Comparison of ENCODE assay signal across 28 cellular contexts in genomic region chr19:37355901-37356300, GRCh38. TPM values are rescaled to one million over a fixed set of nuclear protein-coding genes. Genes with fewer than 3 reads are reported as not detected.
A peak's percentile ranks its signal among the peaks of the same experiment; 100 is the strongest.
DNase-seq lines count a peak whose midpoint lies in the region; ATAC-seq, FAIRE-seq and TF ChIP-seq lines count a peak whose summit lies in the region.
"Had no signal": no experiment of that assay in that cellular context is flagged by ENCODE, and none has a peak within 500 bp of the region (broad histone marks: within the 10 kb centered on the region; RNA-seq: fewer than 3 reads in every experiment).

No MANE protein-coding gene starts in this region.

- intact Hi-C loops in HepG2 (cut with micrococcal nuclease; ENCODE audit: unreplicated experiment) = no loop called here
- intact Hi-C loops in colonic mucosa (cut with DNase I) = no loop called here

- BruUV-seq in HepG2 (replicated peaks; lab: Mats Ljungman, UMichigan) = no TSS peak

- FAIRE-seq in HepG2 (lab: Jason Lieb, UNC) = no peak
- FAIRE-seq: GM12878, GM12892, GM18507 had no signal

- no peaks in the 10 kb centered on the region for H3K27me3 Mint-ChIP-seq in endodermal cell (ENCODE audit: insufficient read depth)
- no peaks in the 10 kb centered on the region for H3K27me3 Mint-ChIP-seq in activated CD4-positive, alpha-beta T cell treated with anti-CD3 and anti-CD28 coated beads, Interleukin-2, amount 10 ng/mL, durations not matched to agents 7 days and 5 days
- H3K27me3 Mint-ChIP-seq: CD4-positive, alpha-beta memory T cell; CD4-positive, CD25-positive, alpha-beta regulatory T cell; CD8-positive, alpha-beta memory T cell had no signal

- no peaks in the 10 kb centered on the region for H3K4me1 ChIP-seq in liver (ENCODE audit: control insufficient read depth in 4 of 4, insufficient read depth in 4 of 4, low read length in 3 of 4)
- H3K4me1 ChIP-seq in HepG2 (ENCODE audit: insufficient read depth, low read length) = no peaks in the 10 kb centered on the region
- no peaks in the 10 kb centered on the region for H3K4me1 ChIP-seq in HEK293 (ENCODE audit: control insufficient read depth, insufficient read depth, low read length)
- H3K4me1 ChIP-seq in endodermal cell (ENCODE audit: control insufficient read depth, insufficient read depth, low read length) = no peaks in the 10 kb centered on the region
- no peaks in the 10 kb centered on the region for H3K4me1 ChIP-seq in osteoblast (ENCODE audit: insufficient read depth, low read length)
- H3K4me1 ChIP-seq in colonic mucosa = no peaks in the 10 kb centered on the region
- H3K4me1 ChIP-seq: BE2C, BLaER1 had no signal

- ATAC-seq in HepG2 (no peak), HG03175 (IDR thresholded peaks at IDR 0.05; ENCODE audit: unreplicated experiment) (no peak)
- ATAC-seq: GM12878 had no signal

- H4K20me1 ChIP-seq in HepG2 (ENCODE audit: insufficient read depth, low read length) (no peaks in the 10 kb centered on the region), osteoblast (ENCODE audit: insufficient read depth, low read length) (no peaks in the 10 kb centered on the region)
- H4K20me1 ChIP-seq: BLaER1 had no signal

- H3K27me3 ChIP-seq in liver (ENCODE audit: control insufficient read depth in 4 of 4, insufficient read depth in 4 of 4, low read length in 3 of 4) = no peaks in the 10 kb centered on the region
- no peaks in the 10 kb centered on the region for H3K27me3 ChIP-seq in HepG2 (ENCODE audit: control insufficient read depth in 1 of 2, insufficient read depth in 2 of 2, low read length in 2 of 2)
- H3K27me3 ChIP-seq in endodermal cell (ENCODE audit: control insufficient read depth, insufficient read depth, low read length, poor library complexity, severe bottlenecking) = no peaks in the 10 kb centered on the region
- no peaks in the 10 kb centered on the region for H3K27me3 ChIP-seq in osteoblast (ENCODE audit: insufficient read depth, low read length)
- no peaks in the 10 kb centered on the region for H3K27me3 ChIP-seq in colonic mucosa
- H3K27me3 ChIP-seq: BE2C, BLaER1 had no signal

- peaks cover 6 to 30% (median 18%) of the 10 kb centered on the region in 4 donors for H3K9me3 ChIP-seq in liver (ENCODE audit: control insufficient read depth in 4 of 4, low read length in 3 of 4)
- H3K9me3 ChIP-seq in HepG2 (ENCODE audit: low read length) = peaks cover 11% of the 10 kb centered on the region
- H3K9me3 ChIP-seq in HEK293 (ENCODE audit: control insufficient read depth, insufficient read depth, low read depth, low read length) = peaks cover 31% of the 10 kb centered on the region
- peaks cover 39% of the 10 kb centered on the region for H3K9me3 ChIP-seq in endodermal cell (ENCODE audit: control insufficient read depth, low read length)
- no peaks in the 10 kb centered on the region for H3K9me3 ChIP-seq in osteoblast (ENCODE audit: low read depth, low read length)
- H3K9me3 ChIP-seq in colonic mucosa = no peaks in the 10 kb centered on the region
- H3K9me3 ChIP-seq: BE2C had no signal

- TF ChIP-seq POLR2A in HepG2 (IDR thresholded peaks at IDR 0.05; ENCODE audit: insufficient read depth in 1 of 2, low read depth in 2 of 2, low read length in 2 of 2) = no peak

- TF ChIP-seq CTCF in liver (IDR thresholded peaks at IDR 0.05; ENCODE audit: low read depth, low read length, missing input control) (no peak), HepG2 (CRISPR knock-in tag; IDR thresholded peaks at IDR 0.05) (no peak), HEK293 (tag by site-specific recombination; IDR thresholded peaks at IDR 0.05) (no peak), endodermal cell (conservative IDR thresholded peaks at IDR 0.05) (no peak), osteoblast (IDR thresholded peaks at IDR 0.05; ENCODE audit: extremely low read depth, low read depth, low read length) (no peak), colonic mucosa (IDR thresholded peaks at IDR 0.05) (no peak)

- H3K9ac ChIP-seq in liver (ENCODE audit: low read depth in 1 of 2, low read length in 2 of 2) = no peak overlapping the region
- H3K9ac ChIP-seq in HepG2 (ENCODE audit: insufficient read depth, low read depth, low read length) = no peak overlapping the region
- no peak overlapping the region for H3K9ac ChIP-seq in endodermal cell (ENCODE audit: extremely low read depth, low read length, poor library complexity, severe bottlenecking)
- no peak overlapping the region for H3K9ac ChIP-seq in colonic mucosa (ENCODE audit: low read depth in 2 of 2, low read length in 2 of 2)
- H3K9ac ChIP-seq: BLaER1 had no signal

- no peak overlapping the region for H3K4me2 ChIP-seq in HepG2 (ENCODE audit: low read depth, low read length)
- no peak overlapping the region for H3K4me2 ChIP-seq in osteoblast (ENCODE audit: insufficient read depth, low read length)
- H3K4me2 ChIP-seq: BLaER1 had no signal

- WGBS in liver = 97% methylated on average over 4 of the region's 4 CpGs
- 98% methylated on average over 4 of the region's 4 CpGs for WGBS in HepG2 (ENCODE audit: low lambda C conversion rate)
- WGBS in endodermal cell (ENCODE audit: insufficient coverage in 1 of 2, insufficient read length in 1 of 2), 2 experiments = 89 to 98% methylated on average over 4 of the region's 4 CpGs

- H3K27ac ChIP-seq in liver (ENCODE audit: low read depth in 1 of 2, low read length in 2 of 2) = no peak overlapping the region
- H3K27ac ChIP-seq in HepG2 (ENCODE audit: extremely low read length, insufficient read depth, low read length) = no peak overlapping the region
- no peak overlapping the region for H3K27ac ChIP-seq in HEK293 (ENCODE audit: extremely low read depth, low read depth, low read length)
- no peak overlapping the region for H3K27ac ChIP-seq in endodermal cell (ENCODE audit: low read depth, low read length)
- H3K27ac ChIP-seq in osteoblast (ENCODE audit: low read depth, low read length) = no peak overlapping the region
- no peak overlapping the region for H3K27ac ChIP-seq in colonic mucosa
- H3K27ac ChIP-seq: 22Rv1, BLaER1 had no signal

- no peak overlapping the region for H2AFZ ChIP-seq in HepG2 (ENCODE audit: low read length)
- H2AFZ ChIP-seq in osteoblast (ENCODE audit: low read length) = no peak overlapping the region

- no peaks in the 10 kb centered on the region for H3K4me1 Mint-ChIP-seq in endodermal cell
- H3K4me1 Mint-ChIP-seq in activated CD4-positive, alpha-beta T cell treated with anti-CD3 and anti-CD28 coated beads, Interleukin-2, amount 10 ng/mL, durations not matched to agents 7 days and 5 days = no peaks in the 10 kb centered on the region
- H3K4me1 Mint-ChIP-seq: CD14-positive monocyte had no signal

- CTCF ChIA-PET in HepG2 (lab: Yijun Ruan, JAX; ENCODE audit: low intra/inter-chr PET ratio, low total read pairs) (no interaction called here), HEK293 (lab: Yijun Ruan, JAX) (no interaction called here)
- CTCF ChIA-PET in activated CD4-positive, alpha-beta T cell treated with anti-CD3 and anti-CD28 coated beads, Interleukin-2, amount 10 ng/mL, durations not matched to agents 7 days and 5 days (lab: Charles Lee) = no interaction called here

- peaks cover 4% of the 10 kb centered on the region for H3K9me3 Mint-ChIP-seq in endodermal cell
- peaks cover 43% of the 10 kb centered on the region for H3K9me3 Mint-ChIP-seq in activated CD4-positive, alpha-beta T cell treated with anti-CD3 and anti-CD28 coated beads, Interleukin-2, amount 10 ng/mL, durations not matched to agents 7 days and 5 days

- H3K27ac Mint-ChIP-seq in endodermal cell = no peak overlapping the region
- H3K27ac Mint-ChIP-seq in activated CD4-positive, alpha-beta T cell treated with anti-CD3 and anti-CD28 coated beads, Interleukin-2, amount 10 ng/mL, durations not matched to agents 7 days and 5 days = no peak overlapping the region
- H3K27ac Mint-ChIP-seq: CD14-positive monocyte; CD4-positive, CD25-positive, alpha-beta regulatory T cell had no signal

- POLR2A ChIA-PET in HepG2 (lab: Yijun Ruan, JAX) (no interaction called here), HEK293 (lab: Yijun Ruan, JAX) (no interaction called here)
- POLR2A ChIA-PET in activated CD4-positive, alpha-beta T cell treated with anti-CD3 and anti-CD28 coated beads, Interleukin-2, amount 10 ng/mL, durations not matched to agents 7 days and 5 days (lab: Charles Lee) = no interaction called here

- DNase-seq in HepG2 (ENCODE audit: low spot score) (no peak), endodermal cell (no peak), osteoblast (ENCODE audit: insufficient read length, low spot score, missing footprints) (peak; percentile 1), colonic mucosa (no peak)
- DNase-seq in activated CD4-positive, alpha-beta T cell treated with anti-CD3 and anti-CD28 coated beads, Interleukin-2, amount 10 ng/mL, durations not matched to agents 7 days and 5 days = no peak
- DNase-seq: ACHN; BE2C; C1 segment of cervical spinal cord; CD4-positive, alpha-beta memory T cell; CD4-positive, CD25-positive, alpha-beta regulatory T cell; CD8-positive, alpha-beta memory T cell; COR-L47; DMS 273 treated with DMSO at 0.1 percent for 48 hours; DMS153; DMS53; DMS79; DND-41; EL; GDM1 had no signal

- peak overlapping the region in 2 of 3 donors; percentile 26 to 33 for H3K4me3 ChIP-seq in liver (ENCODE audit: low read depth in 1 of 3, low read length in 3 of 3)
- no peak overlapping the region for H3K4me3 ChIP-seq in HepG2 (replicated peaks in 1 of 3; ENCODE audit: insufficient read depth in 1 of 3, low read depth in 2 of 3, low read length in 3 of 3)
- no peak overlapping the region for H3K4me3 ChIP-seq in HEK293 (ENCODE audit: low read depth, low read length)
- H3K4me3 ChIP-seq in endodermal cell (ENCODE audit: low read length) = peak overlapping the region; percentile 22
- H3K4me3 ChIP-seq in osteoblast (ENCODE audit: insufficient read depth, low read length) = no peak overlapping the region
- no peak overlapping the region for H3K4me3 ChIP-seq in colonic mucosa
- H3K4me3 ChIP-seq: BLaER1, GM12878 had no signal

- TF ChIP-seq EP300 in HepG2 (IDR thresholded peaks at IDR 0.05; ENCODE audit: low read depth in 2 of 2, low read length in 2 of 2) = no peak
- no peak for TF ChIP-seq EP300 in HepG2 (CRISPR knock-in tag; IDR thresholded peaks at IDR 0.05; ENCODE audit: borderline replicate concordance)

- H3K79me2 ChIP-seq in HepG2 (ENCODE audit: insufficient read depth, low read length) (no peaks in the 10 kb centered on the region), osteoblast (ENCODE audit: insufficient read depth, low read length) (peaks cover 16% of the 10 kb centered on the region)

- peaks cover 77% of the 10 kb centered on the region for H3K36me3 Mint-ChIP-seq in endodermal cell (ENCODE audit: low read depth)
- H3K36me3 Mint-ChIP-seq in activated CD4-positive, alpha-beta T cell treated with anti-CD3 and anti-CD28 coated beads, Interleukin-2, amount 10 ng/mL, durations not matched to agents 7 days and 5 days (ENCODE audit: low read depth) = peaks cover 80% of the 10 kb centered on the region

- H3K36me3 ChIP-seq in liver (ENCODE audit: control insufficient read depth in 4 of 4, insufficient read depth in 3 of 4, low read depth in 1 of 4, low read length in 3 of 4) = peaks cover 0 to 61% (median 45%) of the 10 kb centered on the region in 4 donors
- H3K36me3 ChIP-seq in HepG2 (replicated peaks in 1 of 2; ENCODE audit: control insufficient read depth in 1 of 2, insufficient read depth in 2 of 2, low read length in 2 of 2) = peaks cover 1 to 15% of the 10 kb centered on the region in 2 experiments; a peak in 3 of 5 replicates
- peaks cover 96 to 98% of the 10 kb centered on the region in 2 experiments for H3K36me3 ChIP-seq in HEK293 (ENCODE audit: control insufficient read depth in 2 of 2, insufficient read depth in 1 of 2, low read length in 2 of 2)
- H3K36me3 ChIP-seq in endodermal cell (ENCODE audit: control insufficient read depth, insufficient read depth, low read length) = peaks cover 78% of the 10 kb centered on the region
- H3K36me3 ChIP-seq in osteoblast (ENCODE audit: insufficient read depth, low read length) = peaks cover 27% of the 10 kb centered on the region
- no peaks in the 10 kb centered on the region for H3K36me3 ChIP-seq in colonic mucosa

- no peak overlapping the region for H3K4me3 Mint-ChIP-seq in endodermal cell
- H3K4me3 Mint-ChIP-seq in activated CD4-positive, alpha-beta T cell treated with anti-CD3 and anti-CD28 coated beads, Interleukin-2, amount 10 ng/mL, durations not matched to agents 7 days and 5 days = no peak overlapping the region
- H3K4me3 Mint-ChIP-seq: CD14-positive monocyte; CD4-positive, alpha-beta memory T cell; CD4-positive, CD25-positive, alpha-beta regulatory T cell; CD8-positive, alpha-beta memory T cell had no signal

- TF ChIP-seq RAD21 in liver (IDR thresholded peaks at IDR 0.05) (no peak), HepG2 (CRISPR knock-in tag; IDR thresholded peaks at IDR 0.05) (no peak)

- in situ Hi-C loops in HepG2 (cut with HindIII; ENCODE audit: extremely low pct_ligation_motif_present, low pct_unique_long_range_greater_than_20kb) = no loop called here

RNA-seq across cellular contexts. Expression of gene ZNF527, which starts 15.0 kb away (rescaled TPM):
- total RNA-seq in liver (1 to 10 TPM; 2.7 to 4.2 TPM), HepG2 (2016; rRNA removed; fragmentation: Illumina TruSeq; extraction: Trizol) (3.5 and 4.2 TPM in 2 replicates), endodermal cell (1 to 10 TPM; 4.6 to 5.3 TPM), osteoblast (5.4 and 7.4 TPM in 2 replicates), colonic mucosa (1 to 10 TPM; 2.4 to 3.0 TPM)
- polyA plus RNA-seq in liver (1 to 10 TPM in 1 of 2 donors, under 1 TPM in 1; 0.79 to 1.4 TPM), HepG2 (2011; rRNA removed) (1.0 and 1.5 TPM in 2 replicates)
- total RNA-seq in HepG2 (2016; cell fraction: cytosol; rRNA removed; fragmentation: Illumina TruSeq; extraction: Trizol; ENCODE audit: low read depth) = 0.40 and 0.71 TPM in 2 replicates
- total RNA-seq in HepG2 (2016; cell fraction: insoluble cytoplasmic fraction; rRNA removed; fragmentation: Illumina TruSeq; extraction: Trizol) = 3.8 and 3.9 TPM in 2 replicates
- total RNA-seq in HepG2 (2016; cell fraction: membrane; rRNA removed; fragmentation: Illumina TruSeq; extraction: Trizol) = 1.6 and 1.9 TPM in 2 replicates
- 4.9 and 5.8 TPM in 2 replicates for total RNA-seq in HepG2 (2016; cell fraction: nucleus; rRNA removed; fragmentation: Illumina TruSeq; extraction: Trizol)
- polyA plus RNA-seq in HepG2 (2011; cell fraction: cytosol; rRNA removed) = 0.52 and 0.82 TPM in 2 replicates
- 1.2 and 2.0 TPM in 2 replicates for polyA plus RNA-seq in HepG2 (2011; cell fraction: nucleus; rRNA removed)
- polyA plus RNA-seq in HepG2 (2012) = 0.68 and 1.6 TPM in 2 replicates
- 0.25 and 0.35 TPM in 2 replicates for polyA plus RNA-seq in HepG2 (2016; cell fraction: cytosol; fragmentation: Illumina TruSeq; extraction: Trizol; ENCODE audit: low read depth)
- polyA plus RNA-seq in HepG2 (2016; cell fraction: insoluble cytoplasmic fraction; fragmentation: Illumina TruSeq; extraction: Trizol; ENCODE audit: low read depth) = 2.2 and 2.5 TPM in 2 replicates
- polyA plus RNA-seq in HepG2 (2016; cell fraction: membrane; fragmentation: Illumina TruSeq; extraction: Trizol; ENCODE audit: low read depth) = 0.51 and 0.65 TPM in 2 replicates
- 6.7 and 8.5 TPM in 2 replicates for polyA plus RNA-seq in HepG2 (2016; cell fraction: nucleus; fragmentation: Illumina TruSeq; extraction: Trizol; ENCODE audit: insufficient read depth, low read depth)
- 1.5 and 4.1 TPM in 2 replicates for polyA minus RNA-seq in HepG2 (2011; rRNA and poly(A)+ RNA removed; ENCODE audit: low replicate concordance)
- 0.79 and 1.4 TPM in 2 replicates for polyA minus RNA-seq in HepG2 (2011; cell fraction: cytosol; rRNA and poly(A)+ RNA removed)
- 9.0 and 9.6 TPM in 2 replicates for polyA minus RNA-seq in HepG2 (2011; cell fraction: nucleus; rRNA and poly(A)+ RNA removed)
- polyA plus RNA-seq in endodermal cell (2013, experiment 1 of 2) = 3.9 TPM
- 3.9 TPM for polyA plus RNA-seq in endodermal cell (2013, experiment 2 of 2)
- total RNA-seq in activated CD4-positive, alpha-beta T cell treated with anti-CD3 and anti-CD28 coated beads, Interleukin-2, amount 10 ng/mL, durations not matched to agents 7 days and 5 days = 1 to 10 TPM; 7.8 to 8.8 TPM

Comparison
In these comparisons a context has a peak if more than half of its experiments do, and no peak if none do; other contexts are left out.
1. H3K4me3 ChIP-seq: peak in liver (2 of 3) and endodermal cell (single experiment); none in HepG2 (0 of 3), HEK293 (single experiment), osteoblast (single experiment) and colonic mucosa (single experiment).